In genomic region chrX:7927259-7928167, GRCh38 we compare ENCODE assay signal across 8 cellular contexts. TPM values are rescaled to one million over a fixed set of nuclear protein-coding genes. Genes with fewer than 3 reads are reported as not detected.
DNase-seq lines count a peak whose midpoint lies in the region; ATAC-seq and TF ChIP-seq lines count a peak whose summit lies in the region.

Gene PNPLA4, minus strand, starts transcription at chrX:7927413. Its CDS starts 1,294 bp downstream, at chrX:7926119.

- CTCF ChIA-PET in activated CD8-positive, alpha-beta T cell treated with anti-CD3 and anti-CD28 coated beads, Interleukin-2, amount 10 ng/mL, durations not matched to agents 7 days and 5 days (lab: Charles Lee): no interaction called here

- H3K4me1 ChIP-seq in lung (ENCODE audit: control insufficient read depth in 2 of 2, insufficient read depth in 2 of 2, low read length in 2 of 2): peaks cover 0 to 4% of the 10 kb centered on the region in 2 donors

- H3K4me3 Mint-ChIP-seq in activated CD8-positive, alpha-beta T cell treated with anti-CD3 and anti-CD28 coated beads, Interleukin-2, amount 10 ng/mL, durations not matched to agents 7 days and 5 days: peak within 1 kb of the TSS; percentile 87

- no peaks in the 10 kb centered on the region for H3K36me3 Mint-ChIP-seq in activated CD8-positive, alpha-beta T cell treated with anti-CD3 and anti-CD28 coated beads, Interleukin-2, amount 10 ng/mL, durations not matched to agents 7 days and 5 days (ENCODE audit: low read depth)

- peak within 1 kb of the TSS; percentile 68 for H3K4me3 ChIP-seq in lung

- peaks cover 0 to under 1% of the 10 kb centered on the region in 2 donors for H3K36me3 ChIP-seq in lung (ENCODE audit: control insufficient read depth in 2 of 2, insufficient read depth in 2 of 2, low read length in 2 of 2)

- ATAC-seq in HG02852 (IDR thresholded peaks at IDR 0.05; ENCODE audit: unreplicated experiment) (peak; percentile 88), lung (ENCODE audit: insufficient read depth, low FRiP score) (peak; percentile 96)
- ATAC-seq in activated CD8-positive, alpha-beta T cell treated with anti-CD3 and anti-CD28 coated beads, Interleukin-2, amount 10 ng/mL, durations not matched to agents 7 days and 5 days: peak; percentile 93

- peak within 1 kb of the TSS; percentile 90 to 93 for H3K27ac ChIP-seq in lung (ENCODE audit: low read depth in 1 of 2, low read length in 1 of 2)

- in situ Hi-C loops in GM13977 (cut with MboI; ENCODE audit: low pct_unique_long_range_greater_than_20kb, low sequenced_read_pairs, unreplicated experiment): loop anchor here (25.0 kb wide), 1 partner anchor 815 kb away; no protein-coding TSS in a partner anchor

- WGBS in lung, 2 donors: 8 to 12% methylated on average over 29 to 52 of the region's 52 CpGs

- TF ChIP-seq CTCF in GM13977 (IDR thresholded peaks at IDR 0.05; ENCODE audit: extremely low read depth, insufficient read depth, missing control alignments) (peak; percentile 44), lung (IDR thresholded peaks at IDR 0.05; ENCODE audit: control extremely low read depth, extremely low read depth) (no peak)

- POLR2A ChIA-PET in activated CD8-positive, alpha-beta T cell treated with anti-CD3 and anti-CD28 coated beads, Interleukin-2, amount 10 ng/mL, durations not matched to agents 7 days and 5 days (lab: Charles Lee): no interaction called here

- no peaks in the 10 kb centered on the region for H3K9me3 Mint-ChIP-seq in activated CD8-positive, alpha-beta T cell treated with anti-CD3 and anti-CD28 coated beads, Interleukin-2, amount 10 ng/mL, durations not matched to agents 7 days and 5 days (ENCODE audit: insufficient read depth)

- no peaks in the 10 kb centered on the region for H3K27me3 Mint-ChIP-seq in activated CD8-positive, alpha-beta T cell treated with anti-CD3 and anti-CD28 coated beads, Interleukin-2, amount 10 ng/mL, durations not matched to agents 7 days and 5 days (ENCODE audit: low read depth)

- peak; percentile 88 for DNase-seq in GM13977 (ENCODE audit: low spot score)
- DNase-seq in NCI-H2227 treated with DMSO at 0.1 percent for 48 hours (lab: John Stamatoyannopoulos, UW): peak; percentile 99
- peak; percentile 86 for DNase-seq in activated CD8-positive, alpha-beta T cell treated with anti-CD3 and anti-CD28 coated beads, Interleukin-2, amount 10 ng/mL, durations not matched to agents 7 days and 5 days
- DNase-seq in effector CD4-positive, alpha-beta T cell: peak; percentile 74
- peak; percentile 91 for DNase-seq in lung (ENCODE audit: low spot score)
- peak; percentile 60 to 71 (median 63) for DNase-seq in stimulated activated CD4-positive, alpha-beta T cell treated with anti-CD3 and anti-CD28 coated beads, TNF-alpha, amount 100 ng/mL, for 24 hours (ENCODE audit: low read depth in 3 of 3)
- no peak for DNase-seq in NCI-H2196 (lab: John Stamatoyannopoulos, UW; ENCODE audit: unreplicated experiment)

- peaks cover 21% of the 10 kb centered on the region for H3K4me1 Mint-ChIP-seq in activated CD8-positive, alpha-beta T cell treated with anti-CD3 and anti-CD28 coated beads, Interleukin-2, amount 10 ng/mL, durations not matched to agents 7 days and 5 days (ENCODE audit: low read depth)

- H3K9me3 ChIP-seq in lung (ENCODE audit: control insufficient read depth in 2 of 2, insufficient read depth in 1 of 2, low read length in 1 of 2): no peaks in the 10 kb centered on the region

- H3K27me3 ChIP-seq in lung (ENCODE audit: control insufficient read depth, insufficient read depth): no peaks in the 10 kb centered on the region

- H3K27ac Mint-ChIP-seq in activated CD8-positive, alpha-beta T cell treated with anti-CD3 and anti-CD28 coated beads, Interleukin-2, amount 10 ng/mL, durations not matched to agents 7 days and 5 days: peak within 1 kb of the TSS; percentile 97

RNA-seq across cellular contexts. Expression of gene PNPLA4, which starts in this region (rescaled TPM):
- total RNA-seq in activated CD8-positive, alpha-beta T cell treated with anti-CD3 and anti-CD28 coated beads, Interleukin-2, amount 10 ng/mL, durations not matched to agents 7 days and 5 days: 1 to 10 TPM; 6.0 to 7.7 TPM
- total RNA-seq in lung: 10 to 100 TPM; 13.5 to 22.8 TPM
- 10 to 100 TPM; 11.1 to 13.2 TPM for polyA plus RNA-seq in lung
